13 cellular contexts compared by ENCODE assay signal in genomic region chr12:52860102-52860838, GRCh38. TPM values are rescaled to one million over a fixed set of nuclear protein-coding genes. Genes with fewer than 3 reads are reported as not detected.
DNase-seq lines count a peak whose midpoint lies in the region; ATAC-seq and TF ChIP-seq lines count a peak whose summit lies in the region.
"Had no signal": no experiment of that assay in that cellular context is flagged by ENCODE, and none has a peak within 500 bp of the region (broad histone marks: within the 10 kb centered on the region; RNA-seq: fewer than 3 reads in every experiment).

No MANE protein-coding gene starts in this region.

- H3K4me3 Mint-ChIP-seq in type B pancreatic cell: peak overlapping the region; percentile 32
- H3K4me3 Mint-ChIP-seq: activated naive CD4-positive, alpha-beta T cell treated with anti-CD3 and anti-CD28 coated beads, Interleukin-2, amount 10 ng/mL, durations not matched to agents 7 days and 5 days; effector memory CD8-positive, alpha-beta T cell; immature natural killer cell had no signal

- H3K27ac Mint-ChIP-seq in type B pancreatic cell: peak overlapping the region; percentile 86
- H3K27ac Mint-ChIP-seq: activated naive CD4-positive, alpha-beta T cell treated with anti-CD3 and anti-CD28 coated beads, Interleukin-2, amount 10 ng/mL, durations not matched to agents 7 days and 5 days had no signal

- no peaks in the 10 kb centered on the region for H3K9me3 Mint-ChIP-seq in type B pancreatic cell
- H3K9me3 Mint-ChIP-seq: activated naive CD4-positive, alpha-beta T cell treated with anti-CD3 and anti-CD28 coated beads, Interleukin-2, amount 10 ng/mL, durations not matched to agents 7 days and 5 days; effector memory CD8-positive, alpha-beta T cell; immature natural killer cell had no signal

- ATAC-seq in left ventricle myocardium superior: peak; percentile 77
- no peak for ATAC-seq in HG02870 (IDR thresholded peaks at IDR 0.05; ENCODE audit: unreplicated experiment)
- no peak for ATAC-seq in HG03432 (IDR thresholded peaks at IDR 0.05; ENCODE audit: unreplicated experiment)
- ATAC-seq: effector memory CD8-positive, alpha-beta T cell had no signal

- no peaks in the 10 kb centered on the region for H3K36me3 Mint-ChIP-seq in type B pancreatic cell
- H3K36me3 Mint-ChIP-seq: activated naive CD4-positive, alpha-beta T cell treated with anti-CD3 and anti-CD28 coated beads, Interleukin-2, amount 10 ng/mL, durations not matched to agents 7 days and 5 days; immature natural killer cell had no signal

- H3K4me1 Mint-ChIP-seq in type B pancreatic cell (ENCODE audit: unreplicated experiment): peaks cover 8% of the 10 kb centered on the region
- H3K4me1 Mint-ChIP-seq: activated naive CD4-positive, alpha-beta T cell treated with anti-CD3 and anti-CD28 coated beads, Interleukin-2, amount 10 ng/mL, durations not matched to agents 7 days and 5 days had no signal

- DNase-seq in SIG-M5 treated with dmso at 0.1 percent for 504 hours (lab: John Stamatoyannopoulos, UW; ENCODE audit: unreplicated experiment) (peak; percentile 60), SIG-M5 (lab: John Stamatoyannopoulos, UW) (no peak), astrocyte of the hippocampus (ENCODE audit: low read depth, low spot score) (peak; percentile 52), left ventricle myocardium superior (no peak), type B pancreatic cell (ENCODE audit: extremely low spot score, unreplicated experiment) (no peak), anterior cingulate cortex (lab: John Stamatoyannopoulos, UW) (no peak)
- DNase-seq: activated CD4-positive, alpha-beta T cell treated with anti-CD3 and anti-CD28 coated beads, Interleukin-2, amount 50 U/mL, for 4 hours; activated naive CD4-positive, alpha-beta T cell treated with anti-CD3 and anti-CD28 coated beads, Interleukin-2, amount 10 ng/mL, durations not matched to agents 7 days and 5 days; effector memory CD8-positive, alpha-beta T cell; immature natural killer cell; NCI-H187 had no signal

- H3K27me3 Mint-ChIP-seq in type B pancreatic cell: peaks cover 9% of the 10 kb centered on the region

- intact Hi-C loops in left ventricle myocardium superior (cut with micrococcal nuclease): no loop called here

- TF ChIP-seq CTCF in type B pancreatic cell (conservative IDR thresholded peaks at IDR 0.05): no peak

RNA-seq across cellular contexts. Expression of gene KRT78, which starts 11.5 kb away (rescaled TPM):
- not detected for total RNA-seq in left ventricle myocardium superior
- total RNA-seq in type B pancreatic cell (ENCODE audit: low replicate concordance): 14.7 and 29.1 TPM in 2 replicates

RNA-seq across cellular contexts. Expression of gene KRT79, which starts 26.2 kb away (rescaled TPM):
- total RNA-seq in left ventricle myocardium superior (not detected), type B pancreatic cell (ENCODE audit: low replicate concordance) (not detected in 2 replicates)

RNA-seq across cellular contexts. Expression of gene KRT8, which starts 44.6 kb away (rescaled TPM):
- total RNA-seq in left ventricle myocardium superior (100 TPM), type B pancreatic cell (ENCODE audit: low replicate concordance) (768 and 2,227 TPM in 2 replicates)

RNA-seq across cellular contexts. Expression of gene KRT4, which starts 46.4 kb away (rescaled TPM):
- not detected for total RNA-seq in left ventricle myocardium superior
- total RNA-seq in type B pancreatic cell (ENCODE audit: low replicate concordance): 1,276 and 3,134 TPM in 2 replicates

Comparison
In these comparisons a context has a peak if more than half of its experiments do, and no peak if none do; other contexts are left out.
1. DNase-seq: peak in SIG-M5 treated with dmso at 0.1 percent for 504 hours (single experiment) and astrocyte of the hippocampus (single experiment); none in SIG-M5 (single experiment), left ventricle myocardium superior (single experiment), type B pancreatic cell (single experiment) and anterior cingulate cortex (0 of 58).
2. RNA of gene KRT78, which starts 11.5 kb away (total RNA-seq): 14.7 to 29.1 TPM in type B pancreatic cell; not detected in left ventricle myocardium superior (single experiment); every median in the first group is over 10 times any median in the second.